1 cellular context compared by ENCODE assay signal in genomic region chr3:106342386-106342785, GRCh38.
TF ChIP-seq lines count a peak whose summit lies in the region.

No MANE protein-coding gene starts in this region.

TF ChIP-seq in GM23338, 12 proteins besides CTCF, POLR2A, EP300 and RAD21 (continued from another document):
- TF ChIP-seq REST (IDR thresholded peaks at IDR 0.05; ENCODE audit: unreplicated experiment) (no peak), ETS1 (IDR thresholded peaks at IDR 0.05) (no peak), EZH2 (IDR thresholded peaks at IDR 0.05; ENCODE audit: low read depth, unreplicated experiment) (no peak)
